ENCODE assay signal across 11 cellular contexts in genomic region chr22:43002198-43002577, GRCh38. TPM values are rescaled to one million over a fixed set of nuclear protein-coding genes. Genes with fewer than 3 reads are reported as not detected.
DNase-seq lines count a peak whose midpoint lies in the region; ATAC-seq and TF ChIP-seq lines count a peak whose summit lies in the region.
"Had no signal": no experiment of that assay in that cellular context is flagged by ENCODE, and none has a peak within 500 bp of the region (broad histone marks: within the 10 kb centered on the region; RNA-seq: fewer than 3 reads in every experiment).

No MANE protein-coding gene starts in this region.

- H3K4me3 ChIP-seq in transverse colon, result no peak overlapping the region

- no peaks in the 10 kb centered on the region for H3K36me3 Mint-ChIP-seq in activated T-helper 17 cell treated with anti-CD3 and anti-CD28 coated beads, Interleukin-2, amount 50 U/mL, for 72 hours (ENCODE audit: low read depth)

- intact Hi-C loops in cardiac septum (cut with DNase I) (no loop called here), left ventricle myocardium superior (cut with micrococcal nuclease) (no loop called here), transverse colon (cut with DNase I; ENCODE audit: low total_unique reads) (no loop called here)

- H3K4me1 Mint-ChIP-seq in activated T-helper 17 cell treated with anti-CD3 and anti-CD28 coated beads, Interleukin-2, amount 50 U/mL, for 72 hours, result peaks cover 44% of the 10 kb centered on the region

- in situ Hi-C loops in transverse colon (cut with MboI; ENCODE audit: low pct_ligation_motif_present in 1 of 4, low pct_unique_long_range_greater_than_20kb in 1 of 4, low sequenced_read_pairs in 3 of 4), result no loop called here

- H3K27ac ChIP-seq in transverse colon, result peak overlapping the region; percentile 42 to 81 (median 63)

- DNase-seq in cardiac septum (ENCODE audit: low spot score), result peak; percentile 38
- no peak for DNase-seq in left ventricle myocardium superior
- peak; percentile 66 for DNase-seq in glomerular visceral epithelial cell (ENCODE audit: extremely low spot score)
- DNase-seq in transverse colon, result no peak
- no peak for DNase-seq in NK-92 (lab: John Stamatoyannopoulos, UW; ENCODE audit: unreplicated experiment)
- DNase-seq in NCI-H1436 (lab: John Stamatoyannopoulos, UW), result no peak
- DNase-seq in H4 (ENCODE audit: low spot score), result no peak
- DNase-seq: activated CD4-positive, CD25-positive, alpha-beta regulatory T cell treated with anti-CD3 and anti-CD28 coated beads, Interleukin-2, amount 50 U/mL, for 72 hours; COR-L47; NCI-H1092 treated with DMSO at 0.1 percent for 48 hours had no signal

- no peaks in the 10 kb centered on the region for H3K27me3 ChIP-seq in transverse colon

- H3K27ac Mint-ChIP-seq in activated T-helper 17 cell treated with anti-CD3 and anti-CD28 coated beads, Interleukin-2, amount 50 U/mL, for 72 hours, result peak overlapping the region; percentile 41

- no peak for TF ChIP-seq EP300 in transverse colon (IDR thresholded peaks at IDR 0.05; ENCODE audit: low read depth)

- 54 to 60% methylated on average over 4 to 5 of the region's 5 CpGs for WGBS in transverse colon (ENCODE audit: low coverage in 1 of 2), 2 donors

- no peak for TF ChIP-seq CTCF in transverse colon (IDR thresholded peaks at IDR 0.05)

- no peak for ATAC-seq in left ventricle myocardium superior
- peak; percentile 30 for ATAC-seq in activated T-helper 17 cell treated with anti-CD3 and anti-CD28 coated beads, Interleukin-2, amount 50 U/mL, for 72 hours (replicated peaks)

- TF ChIP-seq POLR2A in transverse colon (IDR thresholded peaks at IDR 0.05), result no peak

- no peaks in the 10 kb centered on the region for H3K27me3 Mint-ChIP-seq in activated T-helper 17 cell treated with anti-CD3 and anti-CD28 coated beads, Interleukin-2, amount 50 U/mL, for 72 hours

- peaks cover 43 to 87% (median 68%) of the 10 kb centered on the region in 4 donors for H3K4me1 ChIP-seq in transverse colon

- H3K9me3 Mint-ChIP-seq in activated T-helper 17 cell treated with anti-CD3 and anti-CD28 coated beads, Interleukin-2, amount 50 U/mL, for 72 hours, result no peaks in the 10 kb centered on the region

- no peaks in the 10 kb centered on the region for H3K36me3 ChIP-seq in transverse colon

- H3K9me3 ChIP-seq in transverse colon, result no peaks in the 10 kb centered on the region

- H3K4me3 Mint-ChIP-seq in activated T-helper 17 cell treated with anti-CD3 and anti-CD28 coated beads, Interleukin-2, amount 50 U/mL, for 72 hours, result peak overlapping the region; percentile 64

RNA-seq across cellular contexts. Expression of gene PACSIN2, which starts 12.8 kb away (rescaled TPM):
- total RNA-seq in cardiac septum (41.5 TPM), left ventricle myocardium superior (63.8 TPM), transverse colon (100 to 1,000 TPM in 3 of 4 donors, 10 to 100 TPM in 1; 53.9 to 250 (median 198) TPM)
- total RNA-seq in activated T-helper 17 cell treated with anti-CD3 and anti-CD28 coated beads, Interleukin-2, amount 50 U/mL, for 72 hours, result 10 to 100 TPM; 22.9 to 26.3 TPM
- total RNA-seq in H4 (2014; rRNA removed; shearing (Covaris generic)), result 52.4 and 56.9 TPM in 2 replicates

Comparison
In these comparisons a context has a peak if more than half of its experiments do, and no peak if none do; other contexts are left out.
1. DNase-seq: peak in cardiac septum (single experiment) and glomerular visceral epithelial cell (single experiment); none in left ventricle myocardium superior (single experiment), transverse colon (single experiment), NK-92 (single experiment), NCI-H1436 (single experiment) and H4 (single experiment).